Comparison of ENCODE assay signal across 8 cellular contexts in the genomic region with DNA sequence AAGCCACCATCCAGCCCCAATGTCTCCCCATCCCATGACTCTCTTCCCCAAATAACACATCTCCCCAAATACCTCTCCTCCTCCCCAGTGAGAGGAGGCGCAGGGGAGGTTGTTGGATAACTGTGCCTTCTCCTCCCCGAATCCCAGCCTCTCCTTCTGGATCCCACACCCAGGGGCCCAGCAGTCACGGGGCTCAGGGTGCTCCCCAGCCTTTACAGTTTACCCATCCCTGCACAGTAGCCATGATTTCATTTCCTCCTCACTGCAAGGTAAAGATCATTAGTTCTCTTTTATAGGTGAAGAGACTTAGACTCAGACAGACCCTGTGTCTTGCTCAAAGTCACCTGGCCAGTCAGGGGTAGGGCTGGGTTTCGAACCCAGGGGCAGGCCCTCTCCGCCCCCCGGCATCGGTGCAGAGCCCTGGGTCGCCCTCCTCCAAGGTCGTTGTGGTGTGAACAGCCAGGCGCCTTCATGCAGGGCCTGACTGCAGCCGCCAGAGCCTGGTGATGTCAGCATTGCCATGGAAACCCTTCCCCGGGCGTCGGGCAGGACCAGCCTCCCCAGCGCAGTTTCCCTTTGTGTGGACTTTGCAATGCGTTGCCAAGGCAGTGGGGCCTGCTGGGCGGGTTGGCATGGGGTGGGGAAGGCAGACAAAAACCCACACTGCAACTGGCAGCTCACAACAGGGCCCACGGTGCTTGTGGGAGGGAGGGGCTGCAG. TPM values are rescaled to one million over a fixed set of nuclear protein-coding genes. Genes with fewer than 3 reads are reported as not detected.
DNase-seq lines count a peak whose midpoint lies in the region; ATAC-seq and FAIRE-seq lines count a peak whose summit lies in the region.

No MANE protein-coding gene starts in this region.

- peak; percentile 87 for ATAC-seq in activated CD4-positive, alpha-beta T cell treated with anti-CD3 and anti-CD28 coated beads for 36 hours
- peak; percentile 95 for ATAC-seq in central memory CD8-positive, alpha-beta T cell (replicated peaks; ENCODE audit: extremely low read depth, poor library complexity, severe bottlenecking)
- ATAC-seq in HG03520 (IDR thresholded peaks at IDR 0.05; ENCODE audit: unreplicated experiment), result no peak

- peak overlapping the region; percentile 22; the same call in 1 of the 2 replicates for H3K27ac ChIP-seq in GM23248
- H3K27ac ChIP-seq in small intestine (ENCODE audit: low read depth in 1 of 2, low read length in 1 of 2), result peak overlapping the region; percentile 95

- peak overlapping the region; percentile 85 for H3K27ac Mint-ChIP-seq in activated CD4-positive, alpha-beta T cell treated with anti-CD3 and anti-CD28 coated beads for 36 hours
- peak overlapping the region; percentile 100 for H3K27ac Mint-ChIP-seq in central memory CD8-positive, alpha-beta T cell (ENCODE audit: low read depth)

- DNase-seq in AG08395 (ENCODE audit: low spot score), result peak; percentile 98
- DNase-seq in GM23248, result peak; percentile 96
- DNase-seq in NCI-H2171 (lab: John Stamatoyannopoulos, UW), result peak; percentile 71
- DNase-seq in activated CD4-positive, alpha-beta T cell treated with anti-CD3 and anti-CD28 coated beads for 36 hours, result peak; percentile 90
- DNase-seq in central memory CD8-positive, alpha-beta T cell (ENCODE audit: low spot score in 2 of 2), result peak; percentile 73 to 84
- DNase-seq in inferior parietal cortex (ENCODE audit: extremely low spot score), result peak; percentile 89
- DNase-seq in small intestine, result peak; percentile 99

- H4K20me1 ChIP-seq in GM23248 (ENCODE audit: insufficient read depth), result no peaks in the 10 kb centered on the region

- H3F3A ChIP-seq in GM23248 (ENCODE audit: insufficient read depth), result 0 out of 2 replicates have a peak, but pooled peaks cover 11% of the 10 kb centered on the region

- peaks cover 34% of the 10 kb centered on the region for H3K4me1 Mint-ChIP-seq in activated CD4-positive, alpha-beta T cell treated with anti-CD3 and anti-CD28 coated beads for 36 hours
- peaks cover 34% of the 10 kb centered on the region for H3K4me1 Mint-ChIP-seq in central memory CD8-positive, alpha-beta T cell

- no peaks in the 10 kb centered on the region for H3K27me3 Mint-ChIP-seq in activated CD4-positive, alpha-beta T cell treated with anti-CD3 and anti-CD28 coated beads for 36 hours
- H3K27me3 Mint-ChIP-seq in central memory CD8-positive, alpha-beta T cell, result no peaks in the 10 kb centered on the region

- CTCF ChIA-PET in activated CD4-positive, alpha-beta T cell treated with anti-CD3 and anti-CD28 coated beads for 36 hours (lab: Charles Lee), result interaction anchor here (0.7 to 0.9 kb wide), 2 partner anchors 101 to 1440 kb away, joined by 3 read pairs; no protein-coding TSS in a partner anchor

- peaks cover 17% of the 10 kb centered on the region for H3K4me1 ChIP-seq in GM23248 (ENCODE audit: insufficient read depth)
- H3K4me1 ChIP-seq in small intestine (ENCODE audit: control insufficient read depth in 2 of 2, insufficient read depth in 1 of 2, low read depth in 1 of 2, low read length in 1 of 2), result peaks cover 7 to 13% of the 10 kb centered on the region in 2 donors

- H3K9me3 Mint-ChIP-seq in activated CD4-positive, alpha-beta T cell treated with anti-CD3 and anti-CD28 coated beads for 36 hours (ENCODE audit: low read depth), result no peaks in the 10 kb centered on the region
- no peaks in the 10 kb centered on the region for H3K9me3 Mint-ChIP-seq in central memory CD8-positive, alpha-beta T cell

- H3K27me3 ChIP-seq in GM23248 (replicated peaks; ENCODE audit: insufficient read depth) (no peaks in the 10 kb centered on the region), small intestine (ENCODE audit: control insufficient read depth in 2 of 2, insufficient read depth in 2 of 2, low read length in 2 of 2) (no peaks in the 10 kb centered on the region)

- peak overlapping the region; percentile 62 for H3K9ac ChIP-seq in GM23248

- no peak for FAIRE-seq in small intestine (lab: Jason Lieb, UNC)

- H3K4me2 ChIP-seq in GM23248 (ENCODE audit: unreplicated experiment), result no peak overlapping the region

- H2AFZ ChIP-seq in GM23248, result peak overlapping the region; percentile 62

- H3K9me3 ChIP-seq in GM23248 (ENCODE audit: low read depth) (no peaks in the 10 kb centered on the region), small intestine (ENCODE audit: control insufficient read depth, low read depth) (no peaks in the 10 kb centered on the region)

- no peak overlapping the region for H3K4me3 ChIP-seq in GM23248
- no peak overlapping the region for H3K4me3 ChIP-seq in small intestine (ENCODE audit: low read depth in 1 of 2, low read length in 2 of 2)

- no peaks in the 10 kb centered on the region for H3K9me2 ChIP-seq in GM23248 (ENCODE audit: insufficient read depth)

- H3K36me3 ChIP-seq in GM23248 (ENCODE audit: low read depth) (no peaks in the 10 kb centered on the region), small intestine (ENCODE audit: control insufficient read depth in 2 of 2, insufficient read depth in 2 of 2, low read length in 2 of 2) (no peaks in the 10 kb centered on the region)

- in situ Hi-C loops in GM23248 (cut with MboI), result no loop called here

- H3K4me3 Mint-ChIP-seq in activated CD4-positive, alpha-beta T cell treated with anti-CD3 and anti-CD28 coated beads for 36 hours, result peak overlapping the region; percentile 34
- peak overlapping the region; percentile 70 for H3K4me3 Mint-ChIP-seq in central memory CD8-positive, alpha-beta T cell

- intact Hi-C loops in activated CD4-positive, alpha-beta T cell treated with anti-CD3 and anti-CD28 coated beads for 36 hours (cut with DNase I, micrococcal nuclease), result loop anchor here in 1 of 2 experiments (1.0 to 2.0 kb wide), 2 partner anchors 25 to 53 kb away; partner anchors contain the start of gene TOB1

- 21 to 24% methylated on average over 17 to 18 of the region's 18 CpGs for WGBS in GM23248 (ENCODE audit: low coverage in 1 of 2, low lambda C conversion rate in 2 of 2, missing lambda C conversion rate in 2 of 2), 2 experiments
- WGBS in small intestine, 3 donors, result 9 to 22% (median 17%) methylated on average over 18 of the region's 18 CpGs

- H3K36me3 Mint-ChIP-seq in activated CD4-positive, alpha-beta T cell treated with anti-CD3 and anti-CD28 coated beads for 36 hours (ENCODE audit: low read depth), result no peaks in the 10 kb centered on the region
- H3K36me3 Mint-ChIP-seq in central memory CD8-positive, alpha-beta T cell (ENCODE audit: insufficient read depth), result peaks cover 8% of the 10 kb centered on the region

- POLR2A ChIA-PET in activated CD4-positive, alpha-beta T cell treated with anti-CD3 and anti-CD28 coated beads for 36 hours (lab: Charles Lee), result interaction anchor here (0.5 to 3.1 kb wide), 5 partner anchors 8 to 178 kb away, joined by 3 to 16 read pairs (median 3); partner anchors contain the start of gene TOB1

- H3K79me2 ChIP-seq in GM23248 (ENCODE audit: insufficient read depth), result no peaks in the 10 kb centered on the region

RNA-seq across cellular contexts. Expression of gene TOB1, which starts 53.3 kb away (rescaled TPM):
- 6.7 and 8.4 TPM in 2 replicates for total RNA-seq in GM23248 (2014; rRNA removed; shearing (Covaris generic))
- polyA plus RNA-seq in GM23248 (2016; fragmentation: Nextera tagmentation; extraction: Ambion mirVana) (93.8 and 96.4 TPM in 2 replicates), small intestine (10 to 100 TPM; 24.6 to 42.0 (median 34.4) TPM)
- 10 to 100 TPM; 31.3 to 43.0 TPM for total RNA-seq in activated CD4-positive, alpha-beta T cell treated with anti-CD3 and anti-CD28 coated beads for 36 hours
